Comparison of ENCODE assay signal across 28 cellular contexts in the genomic region with DNA sequence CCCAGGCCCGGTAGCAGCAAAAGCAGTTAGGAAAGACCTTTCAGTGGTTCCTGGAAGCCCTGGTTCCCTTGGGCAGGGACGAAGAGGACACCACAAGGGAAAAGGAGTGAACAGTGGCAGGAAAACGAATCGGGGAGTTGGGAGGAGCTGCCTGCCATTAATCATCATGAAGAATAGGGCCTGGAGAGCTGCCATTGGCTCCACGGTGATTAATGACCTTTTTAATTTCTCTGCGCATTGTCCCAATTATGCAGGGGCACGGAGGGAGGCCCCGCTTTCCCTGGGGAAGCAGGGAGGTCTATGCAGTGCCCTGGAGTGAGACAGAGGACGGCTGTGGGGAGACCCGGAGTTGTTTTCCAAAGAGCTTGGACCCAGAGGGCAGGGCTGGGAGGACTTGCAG.
"Had no signal": no experiment of that assay in that cellular context is flagged by ENCODE, and none has a peak within 500 bp of the region (broad histone marks: within the 10 kb centered on the region; RNA-seq: fewer than 3 reads in every experiment).

No MANE protein-coding gene starts in this region.

- DNase-seq: activated CD4-positive, alpha-beta T cell treated with anti-CD3 and anti-CD28 coated beads, Interleukin-2, amount 10 ng/mL, durations not matched to agents 24 days and 14 days; activated CD4-positive, alpha-beta T cell treated with anti-CD3 and anti-CD28 coated beads, Interleukin-2, amount 50 U/mL, for 4 hours; activated CD8-positive, alpha-beta T cell treated with anti-CD3 and anti-CD28 coated beads for 36 hours; activated gamma-delta T cell; activated naive CD4-positive, alpha-beta T cell treated with Interleukin-2 at 50 U/mL for 16 hours; activated naive CD8-positive, alpha-beta T cell treated with anti-CD3 and anti-CD28 coated beads, Interleukin-2, amount 10 ng/mL, durations not matched to agents 7 days and 5 days; activated T-cell treated with anti-CD3 and anti-CD28 coated beads, Interleukin-2, amount 50 U/mL, for 24 hours; Kasumi-1; KG1; MG63; NCI-H1048; NCI-H1105 treated with DMSO at 0.1 percent for 48 hours; NCI-H146; NCI-H187; NCI-H2029 treated with DMSO at 0.1 percent for 48 hours; NCI-H345; NCI-H524 treated with DMSO at 0.1 percent for 48 hours; PC-3; Peyer's patch; RPMI8226; SHP77 treated with DMSO at 0.1 percent for 48 hours; SW 1271; T-helper 1 cell; T-helper 2 cell; T-helper 9 cell had no signal

- H3K4me3 Mint-ChIP-seq: activated CD4-positive, alpha-beta T cell treated with anti-CD3 and anti-CD28 coated beads, Interleukin-2, amount 10 ng/mL, durations not matched to agents 24 days and 14 days; activated CD8-positive, alpha-beta T cell treated with anti-CD3 and anti-CD28 coated beads for 36 hours; activated naive CD4-positive, alpha-beta T cell treated with anti-CD3 and anti-CD28 coated beads, Interleukin-2, amount 50 U/mL, for 24 hours; activated naive CD8-positive, alpha-beta T cell treated with anti-CD3 and anti-CD28 coated beads, Interleukin-2, amount 10 ng/mL, durations not matched to agents 7 days and 5 days; activated T-cell treated with anti-CD3 and anti-CD28 coated beads, Interleukin-2, amount 50 U/mL, for 24 hours; central memory CD8-positive, alpha-beta T cell had no signal

- ATAC-seq: activated CD8-positive, alpha-beta T cell treated with anti-CD3 and anti-CD28 coated beads for 36 hours; PC-3 had no signal

- H3K36me3 Mint-ChIP-seq: activated naive CD4-positive, alpha-beta T cell treated with anti-CD3 and anti-CD28 coated beads, Interleukin-2, amount 50 U/mL, for 24 hours; activated naive CD8-positive, alpha-beta T cell treated with anti-CD3 and anti-CD28 coated beads, Interleukin-2, amount 10 ng/mL, durations not matched to agents 7 days and 5 days had no signal

- H3K27ac Mint-ChIP-seq: activated CD4-positive, alpha-beta T cell treated with anti-CD3 and anti-CD28 coated beads, Interleukin-2, amount 10 ng/mL, durations not matched to agents 24 days and 14 days; activated CD8-positive, alpha-beta T cell treated with anti-CD3 and anti-CD28 coated beads for 36 hours; activated naive CD4-positive, alpha-beta T cell treated with anti-CD3 and anti-CD28 coated beads, Interleukin-2, amount 50 U/mL, for 24 hours; activated naive CD8-positive, alpha-beta T cell treated with anti-CD3 and anti-CD28 coated beads, Interleukin-2, amount 10 ng/mL, durations not matched to agents 7 days and 5 days; activated T-cell treated with anti-CD3 and anti-CD28 coated beads, Interleukin-2, amount 50 U/mL, for 24 hours; activated T-helper 2 cell treated with anti-CD3 and anti-CD28 coated beads, Interferon-gamma antibody, Interleukin-2, Interleukin-4, amounts not matched to agents 10 μg/mL and 5 μg/mL and 100 μg/mL, durations not matched to agents 14 hours and 24 hours and 36 hours had no signal

- H3K9me3 Mint-ChIP-seq: activated CD8-positive, alpha-beta T cell treated with anti-CD3 and anti-CD28 coated beads for 36 hours; activated naive CD4-positive, alpha-beta T cell treated with anti-CD3 and anti-CD28 coated beads, Interleukin-2, amount 50 U/mL, for 24 hours; activated naive CD8-positive, alpha-beta T cell treated with anti-CD3 and anti-CD28 coated beads, Interleukin-2, amount 10 ng/mL, durations not matched to agents 7 days and 5 days; activated T-cell treated with anti-CD3 and anti-CD28 coated beads, Interleukin-2, amount 50 U/mL, for 24 hours; activated T-helper 2 cell treated with anti-CD3 and anti-CD28 coated beads, Interferon-gamma antibody, Interleukin-2, Interleukin-4, amounts not matched to agents 10 μg/mL and 5 μg/mL and 100 μg/mL, durations not matched to agents 14 hours and 24 hours and 36 hours; central memory CD8-positive, alpha-beta T cell had no signal

- H3K4me1 Mint-ChIP-seq: activated naive CD4-positive, alpha-beta T cell treated with anti-CD3 and anti-CD28 coated beads, Interleukin-2, amount 50 U/mL, for 24 hours; activated naive CD8-positive, alpha-beta T cell treated with anti-CD3 and anti-CD28 coated beads, Interleukin-2, amount 10 ng/mL, durations not matched to agents 7 days and 5 days; central memory CD8-positive, alpha-beta T cell had no signal
